Comparison of ENCODE assay signal across 23 cellular contexts in genomic region chr6:50102676-50103075, GRCh38. TPM values are rescaled to one million over a fixed set of nuclear protein-coding genes. Genes with fewer than 3 reads are reported as not detected.
DNase-seq lines count a peak whose midpoint lies in the region; ATAC-seq lines count a peak whose summit lies in the region.
"Had no signal": no experiment of that assay in that cellular context is flagged by ENCODE, and none has a peak within 500 bp of the region (broad histone marks: within the 10 kb centered on the region; RNA-seq: fewer than 3 reads in every experiment).

No MANE protein-coding gene starts in this region.

- ATAC-seq in naive thymus-derived CD8-positive, alpha-beta T cell: no peak

- no peaks in the 10 kb centered on the region for H3K36me3 Mint-ChIP-seq in naive thymus-derived CD8-positive, alpha-beta T cell
- H3K36me3 Mint-ChIP-seq: CD14-positive monocyte; CD4-positive, alpha-beta memory T cell; CD4-positive, CD25-positive, alpha-beta regulatory T cell; CD8-positive, alpha-beta memory T cell had no signal

- no peaks in the 10 kb centered on the region for H3K4me1 Mint-ChIP-seq in naive thymus-derived CD8-positive, alpha-beta T cell
- H3K4me1 Mint-ChIP-seq: CD14-positive monocyte; CD4-positive, alpha-beta memory T cell; CD4-positive, CD25-positive, alpha-beta regulatory T cell; CD8-positive, alpha-beta memory T cell had no signal

- peaks cover 0 to 6% (median 0%) of the 10 kb centered on the region in 5 donors for H3K27me3 Mint-ChIP-seq in naive thymus-derived CD8-positive, alpha-beta T cell
- H3K27me3 Mint-ChIP-seq: CD4-positive, alpha-beta memory T cell; CD4-positive, CD25-positive, alpha-beta regulatory T cell; CD8-positive, alpha-beta memory T cell had no signal

- DNase-seq in LHCN-M2 (ENCODE audit: low read depth) (peak; percentile 36), kidney tubule cell (ENCODE audit: low spot score) (peak; percentile 9), renal cortical epithelial cell (ENCODE audit: low read depth) (peak; percentile 55), retina (no peak), GM19238 (ENCODE audit: insufficient read length, low spot score) (no peak), DMS53 treated with DMSO at 0.1 percent for 48 hours (lab: John Stamatoyannopoulos, UW; ENCODE audit: unreplicated experiment) (no peak)
- no peak for DNase-seq in naive thymus-derived CD8-positive, alpha-beta T cell
- DNase-seq: 8988T; ACHN; BE2C; C1 segment of cervical spinal cord; CD4-positive, alpha-beta memory T cell; CD4-positive, CD25-positive, alpha-beta regulatory T cell; CD8-positive, alpha-beta memory T cell; COR-L47; DMS 273 treated with DMSO at 0.1 percent for 48 hours; DMS153; DMS53; DMS79 treated with DMSO at 0.1 percent for 48 hours; GF-D8 had no signal

- H3K27ac Mint-ChIP-seq in naive thymus-derived CD8-positive, alpha-beta T cell: no peak overlapping the region
- H3K27ac Mint-ChIP-seq: CD14-positive monocyte; CD4-positive, alpha-beta memory T cell; CD4-positive, CD25-positive, alpha-beta regulatory T cell; CD8-positive, alpha-beta memory T cell had no signal

- peaks cover 0 to 19% (median 4%) of the 10 kb centered on the region in 9 donors for H3K9me3 Mint-ChIP-seq in naive thymus-derived CD8-positive, alpha-beta T cell

- no peak overlapping the region for H3K4me3 Mint-ChIP-seq in naive thymus-derived CD8-positive, alpha-beta T cell
- H3K4me3 Mint-ChIP-seq: CD14-positive monocyte; CD4-positive, alpha-beta memory T cell; CD4-positive, CD25-positive, alpha-beta regulatory T cell; CD8-positive, alpha-beta memory T cell had no signal

- POLR2A ChIA-PET in naive thymus-derived CD8-positive, alpha-beta T cell (lab: Charles Lee): no interaction called here

RNA-seq across cellular contexts. Expression of gene DEFB112, which starts 52.9 kb away (rescaled TPM):
- total RNA-seq in LHCN-M2 (2014; rRNA removed) (not detected in 2 replicates), renal cortical epithelial cell (not detected in 2 replicates)
- polyA plus RNA-seq in LHCN-M2 (2012): not detected
- not detected for total RNA-seq in naive thymus-derived CD8-positive, alpha-beta T cell
- not detected for polyA plus RNA-seq in naive thymus-derived CD8-positive, alpha-beta T cell
- total RNA-seq: A673; CD4-positive, alpha-beta memory T cell; CD4-positive, CD25-positive, alpha-beta regulatory T cell; CD8-positive, alpha-beta memory T cell had no signal
- polyA plus RNA-seq: AG04450; CD14-positive monocyte; CD4-positive, alpha-beta memory T cell; CD4-positive, CD25-positive, alpha-beta regulatory T cell; CD8-positive, alpha-beta memory T cell had no signal

Comparison
In these comparisons a context has a peak if more than half of its experiments do, and no peak if none do; other contexts are left out.
1. DNase-seq: peak in LHCN-M2 (single experiment), kidney tubule cell (single experiment) and renal cortical epithelial cell (single experiment); none in naive thymus-derived CD8-positive, alpha-beta T cell (0 of 10), retina (single experiment), GM19238 (single experiment) and DMS53 treated with DMSO at 0.1 percent for 48 hours (single experiment).